ENCODE assay signal across 8 cellular contexts in the genomic region with DNA sequence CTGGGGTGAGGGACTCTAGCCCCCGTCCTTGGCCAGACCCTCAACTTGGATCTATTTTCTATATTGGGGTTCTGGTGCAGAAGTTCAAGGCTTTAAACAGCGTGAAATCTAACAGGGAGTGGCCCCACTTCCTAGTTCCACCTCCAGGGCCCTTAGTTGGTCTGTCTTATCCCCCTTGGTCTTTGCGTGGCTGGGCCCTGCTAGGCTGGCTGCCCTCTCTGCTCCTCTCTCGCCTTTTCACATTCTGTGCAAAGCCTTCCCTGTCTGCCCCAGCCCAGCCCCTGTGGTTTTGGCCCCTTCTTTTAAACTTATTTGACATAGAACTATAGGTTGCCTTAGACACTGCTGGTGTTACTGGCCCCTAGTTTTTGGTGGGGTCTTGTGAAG. TPM values are rescaled to one million over a fixed set of nuclear protein-coding genes. Genes with fewer than 3 reads are reported as not detected.
A peak's percentile ranks its signal among the peaks of the same experiment; 100 is the strongest.
DNase-seq lines count a peak whose midpoint lies in the region; ATAC-seq and TF ChIP-seq lines count a peak whose summit lies in the region.

No MANE protein-coding gene starts in this region.

- DNase-seq in coronary artery (ENCODE audit: low spot score) (no peak), sigmoid colon (no peak), NCI-H82 (lab: John Stamatoyannopoulos, UW) (no peak), foreskin fibroblast (no peak)
- DNase-seq in stimulated activated CD4-positive, alpha-beta T cell treated with anti-CD3 and anti-CD28 coated beads, Interleukin-4, amount 100 ng/mL, for 1 hour, result no peak

- H3K4me3 ChIP-seq in HUES6 (ENCODE audit: low read depth, low read length), result no peak overlapping the region
- no peak overlapping the region for H3K4me3 ChIP-seq in coronary artery
- H3K4me3 ChIP-seq in sigmoid colon, result no peak overlapping the region
- H3K4me3 ChIP-seq in foreskin fibroblast (ENCODE audit: low read depth in 1 of 2, low read length in 2 of 2), result no peak overlapping the region

- H3K9ac ChIP-seq in HUES6 (ENCODE audit: low read length), result peak overlapping the region; percentile 19

- TF ChIP-seq CTCF in coronary artery (IDR thresholded peaks at IDR 0.05), result no peak
- TF ChIP-seq CTCF in sigmoid colon (IDR thresholded peaks at IDR 0.05), result no peak
- TF ChIP-seq CTCF in foreskin fibroblast (IDR thresholded peaks at IDR 0.05; ENCODE audit: low read depth, low read length), result no peak

- TF ChIP-seq EP300 in sigmoid colon (IDR thresholded peaks at IDR 0.05), result no peak

- H3K27ac ChIP-seq in HUES6 (ENCODE audit: low read depth, low read length), result no peak overlapping the region
- peak overlapping the region; percentile 90 to 93 for H3K27ac ChIP-seq in coronary artery
- peak overlapping the region; percentile 68 to 76 (median 71) for H3K27ac ChIP-seq in sigmoid colon

- H3K4me1 ChIP-seq in HUES6 (ENCODE audit: control insufficient read depth, insufficient read depth, low read length) (peaks cover 40% of the 10 kb centered on the region), sigmoid colon (peaks cover 0 to 40% (median 30%) of the 10 kb centered on the region in 4 donors)

- no peaks in the 10 kb centered on the region for H3K9me3 ChIP-seq in HUES6 (ENCODE audit: control insufficient read depth, insufficient read depth, low read depth, low read length)
- H3K9me3 ChIP-seq in sigmoid colon, result no peaks in the 10 kb centered on the region

- H3K36me3 ChIP-seq in HUES6 (ENCODE audit: control insufficient read depth, insufficient read depth, low read length), result no peaks in the 10 kb centered on the region; the same call in 1 of the 2 replicates
- H3K36me3 ChIP-seq in sigmoid colon, result no peaks in the 10 kb centered on the region

- 76 to 80% methylated on average over 4 of the region's 4 CpGs for WGBS in sigmoid colon, 2 donors

- intact Hi-C loops in sigmoid colon (cut with DNase I), result loop anchor here (1.0 kb wide), 1 partner anchor 175 kb away; no protein-coding TSS in a partner anchor

- TF ChIP-seq POLR2A in sigmoid colon (IDR thresholded peaks at IDR 0.05), result no peak

- ATAC-seq in GM18909 (IDR thresholded peaks at IDR 0.05; ENCODE audit: poor library complexity, unreplicated experiment) (peak; percentile 24), HG03442 (IDR thresholded peaks at IDR 0.05; ENCODE audit: unreplicated experiment) (no peak)

- no peaks in the 10 kb centered on the region for H3K27me3 ChIP-seq in HUES6 (ENCODE audit: control insufficient read depth, insufficient read depth, low read length)
- no peaks in the 10 kb centered on the region for H3K27me3 ChIP-seq in sigmoid colon

RNA-seq across cellular contexts. Expression of a gene that starts 5.6 kb away (rescaled TPM):
- 10 to 100 TPM in 2 of 4 donors, 1 to 10 TPM in 2; 7.9 to 18.9 (median 12.0) TPM for total RNA-seq in sigmoid colon
- 10 to 100 TPM; 16.2 to 37.0 (median 31.2) TPM for polyA plus RNA-seq in sigmoid colon

RNA-seq across cellular contexts. Expression of a gene that starts 33.6 kb away (rescaled TPM):
- 1 to 10 TPM; 1.3 to 4.6 (median 2.9) TPM for total RNA-seq in sigmoid colon
- 10 to 100 TPM in 2 of 3 donors, 1 to 10 TPM in 1; 2.4 to 26.5 (median 18.3) TPM for polyA plus RNA-seq in sigmoid colon
